Comparison of ENCODE assay signal across 8 cellular contexts in genomic region chr6:125986295-125986955, GRCh38. TPM values are rescaled to one million over a fixed set of nuclear protein-coding genes. Genes with fewer than 3 reads are reported as not detected.
DNase-seq lines count a peak whose midpoint lies in the region; ATAC-seq, FAIRE-seq and TF ChIP-seq lines count a peak whose summit lies in the region.

Gene TRMT11 (plus strand): TSS chr6:125986540. CDS start chr6:125986551, 11 bp downstream.

- FAIRE-seq in endothelial cell of umbilical vein (lab: Jason Lieb, UNC): peak; percentile 78

- no peak within 1 kb of the TSS for H3K27ac Mint-ChIP-seq in activated CD8-positive, alpha-beta memory T cell treated with anti-CD3 and anti-CD28 coated beads, Interleukin-2, amount 10 ng/mL, durations not matched to agents 7 days and 5 days

- H3K9me1 ChIP-seq in endothelial cell of umbilical vein (replicated peaks; ENCODE audit: control insufficient read depth, extremely low read depth, insufficient read depth, low read length): no peaks in the 10 kb centered on the region

- peak; percentile 99 for ATAC-seq in activated CD8-positive, alpha-beta memory T cell treated with anti-CD3 and anti-CD28 coated beads, Interleukin-2, amount 10 ng/mL, durations not matched to agents 7 days and 5 days

- POLR2A ChIA-PET in endothelial cell of umbilical vein (lab: Charles Lee): interaction anchor here (0.8 to 1.7 kb wide), 4 partner anchors 9 to 196 kb away, joined by 3 to 7 read pairs (median 4); partner anchors contain the start of genes HINT3 and NCOA7

- no peaks in the 10 kb centered on the region for H3K36me3 ChIP-seq in endothelial cell of umbilical vein (ENCODE audit: control insufficient read depth in 2 of 2, extremely low read depth in 1 of 2, insufficient read depth in 2 of 2, low read length in 2 of 2)

- H3K27me3 ChIP-seq in endothelial cell of umbilical vein (ENCODE audit: control insufficient read depth in 2 of 2, insufficient read depth in 2 of 2, low read length in 2 of 2): no peaks in the 10 kb centered on the region

- H3K9ac ChIP-seq in endothelial cell of umbilical vein (replicated peaks; ENCODE audit: extremely low read depth, insufficient read depth, low read length): peak within 1 kb of the TSS; percentile 79

- H3K4me3 Mint-ChIP-seq in activated CD8-positive, alpha-beta memory T cell treated with anti-CD3 and anti-CD28 coated beads, Interleukin-2, amount 10 ng/mL, durations not matched to agents 7 days and 5 days: peak within 1 kb of the TSS; percentile 38

- DNase-seq in COR-L47 (lab: John Stamatoyannopoulos, UW) (peak; percentile 88), GM20000 (ENCODE audit: low spot score) (peak; percentile 85), HS-5 (ENCODE audit: low read depth) (peak; percentile 50), NOMO-1 (lab: John Stamatoyannopoulos, UW; ENCODE audit: unreplicated experiment in 2 of 2) (peak; percentile 72 to 75), endothelial cell of umbilical vein (ENCODE audit: low read depth, low spot score) (peak; percentile 87), midbrain (lab: John Stamatoyannopoulos, UW) (peak; percentile 89)
- peak; percentile 87 for DNase-seq in activated CD8-positive, alpha-beta memory T cell treated with anti-CD3 and anti-CD28 coated beads, Interleukin-2, amount 10 ng/mL, durations not matched to agents 7 days and 5 days
- peak; percentile 78 to 79 for DNase-seq in stimulated activated CD8-positive, alpha-beta memory T cell treated with anti-CD3 and anti-CD28 coated beads, Interleukin-15, amount 100 ng/mL, for 48 hours (ENCODE audit: low read depth in 2 of 2)

- BruUV-seq in endothelial cell of umbilical vein (replicated peaks; lab: Mats Ljungman, UMichigan): TSS peak; percentile 72

- peaks cover 18% of the 10 kb centered on the region for H3K4me1 Mint-ChIP-seq in activated CD8-positive, alpha-beta memory T cell treated with anti-CD3 and anti-CD28 coated beads, Interleukin-2, amount 10 ng/mL, durations not matched to agents 7 days and 5 days

- H3K4me3 ChIP-seq in endothelial cell of umbilical vein (replicated peaks in 1 of 3; ENCODE audit: insufficient read depth in 1 of 3, low read depth in 1 of 3, low read length in 3 of 3): peak within 1 kb of the TSS; percentile 55 to 92 (median 82)

- H3K36me3 Mint-ChIP-seq in activated CD8-positive, alpha-beta memory T cell treated with anti-CD3 and anti-CD28 coated beads, Interleukin-2, amount 10 ng/mL, durations not matched to agents 7 days and 5 days: no peaks in the 10 kb centered on the region

- H3K27me3 Mint-ChIP-seq in activated CD8-positive, alpha-beta memory T cell treated with anti-CD3 and anti-CD28 coated beads, Interleukin-2, amount 10 ng/mL, durations not matched to agents 7 days and 5 days: no peaks in the 10 kb centered on the region

- peaks cover 22% of the 10 kb centered on the region for H3K79me2 ChIP-seq in endothelial cell of umbilical vein (ENCODE audit: control insufficient read depth, insufficient read depth, low read length)

- intact Hi-C loops in endothelial cell of umbilical vein (cut with micrococcal nuclease): no loop called here

- H3K9me3 ChIP-seq in endothelial cell of umbilical vein (replicated peaks; ENCODE audit: control insufficient read depth, insufficient read depth, low read length): no peaks in the 10 kb centered on the region

- CTCF ChIA-PET in activated CD8-positive, alpha-beta memory T cell treated with anti-CD3 and anti-CD28 coated beads, Interleukin-2, amount 10 ng/mL, durations not matched to agents 7 days and 5 days (lab: Charles Lee): interaction anchor here (0.7 to 5.5 kb wide), 22 partner anchors 9 to 685 kb away, joined by 3 to 29 read pairs (median 4); partner anchors contain the start of genes HDDC2, HINT3 and NCOA7
- CTCF ChIA-PET in endothelial cell of umbilical vein (lab: Charles Lee): interaction anchor here (0.6 to 1.8 kb wide), 9 partner anchors 9 to 1280 kb away, joined by 3 to 22 read pairs (median 5); partner anchors contain the start of genes HINT3, NCOA7 and RNF146

- H3K4me2 ChIP-seq in endothelial cell of umbilical vein (ENCODE audit: insufficient read depth, low read length): peak within 1 kb of the TSS; percentile 95

- peak; percentile 96 for TF ChIP-seq POLR2A in endothelial cell of umbilical vein (IDR thresholded peaks at IDR 0.05; ENCODE audit: low read depth, low read length)

- TF ChIP-seq CTCF in GM20000 (IDR thresholded peaks at IDR 0.05; ENCODE audit: extremely low read depth, missing control alignments): no peak
- no peak for TF ChIP-seq CTCF in endothelial cell of umbilical vein (IDR thresholded peaks at IDR 0.05; ENCODE audit: extremely low read depth in 1 of 2, insufficient read depth in 1 of 2, low read depth in 1 of 2, low read length in 2 of 2)

- H3K9me3 Mint-ChIP-seq in activated CD8-positive, alpha-beta memory T cell treated with anti-CD3 and anti-CD28 coated beads, Interleukin-2, amount 10 ng/mL, durations not matched to agents 7 days and 5 days (ENCODE audit: low read depth): no peaks in the 10 kb centered on the region

- dilution Hi-C loops in endothelial cell of umbilical vein (cut with MboI; ENCODE audit: extremely low pct_ligation_motif_present, low sequenced_read_pairs): no loop called here

- H3K27ac ChIP-seq in endothelial cell of umbilical vein (ENCODE audit: insufficient read depth, low read depth, low read length): peak within 1 kb of the TSS; percentile 51

- no peaks in the 10 kb centered on the region for H4K20me1 ChIP-seq in endothelial cell of umbilical vein (replicated peaks; ENCODE audit: control insufficient read depth, extremely low read depth, insufficient read depth, low read length)

- H3K4me1 ChIP-seq in endothelial cell of umbilical vein (ENCODE audit: control insufficient read depth, extremely low read depth, insufficient read depth, low read length): peaks cover 14% of the 10 kb centered on the region

- H2AFZ ChIP-seq in endothelial cell of umbilical vein (ENCODE audit: low read depth, low read length): peak within 1 kb of the TSS; percentile 95

TF ChIP-seq in endothelial cell of umbilical vein, 7 proteins besides CTCF, POLR2A, EP300 and RAD21:
- TF ChIP-seq JUN (IDR thresholded peaks at IDR 0.05; ENCODE audit: borderline replicate concordance, insufficient read depth, insufficient read length, low read depth) (no peak), POLR2AphosphoS5 (IDR thresholded peaks at IDR 0.05; ENCODE audit: insufficient read depth, low read depth, low read length) (peak; percentile 92)

RNA-seq across cellular contexts. Expression of gene TRMT11, which starts in this region (rescaled TPM):
- total RNA-seq in activated CD8-positive, alpha-beta memory T cell treated with anti-CD3 and anti-CD28 coated beads, Interleukin-2, amount 10 ng/mL, durations not matched to agents 7 days and 5 days: 10 to 100 TPM; 20.6 to 26.4 TPM
- 10.7 and 11.3 TPM in 2 replicates for total RNA-seq in endothelial cell of umbilical vein
- polyA plus RNA-seq in endothelial cell of umbilical vein: 4.0 and 5.1 TPM in 2 replicates
- polyA plus RNA-seq in endothelial cell of umbilical vein (2011; cell fraction: cytosol; rRNA removed): 5.6 and 5.8 TPM in 2 replicates
- polyA plus RNA-seq in endothelial cell of umbilical vein (2011; cell fraction: nucleus; rRNA removed): 30.8 and 46.7 TPM in 2 replicates
- 7.0 and 7.9 TPM in 2 replicates for polyA plus RNA-seq in endothelial cell of umbilical vein (2012)
- 9.7 and 16.8 TPM in 2 replicates for polyA minus RNA-seq in endothelial cell of umbilical vein
- polyA minus RNA-seq in endothelial cell of umbilical vein (2011; cell fraction: cytosol; rRNA and poly(A)+ RNA removed): 9.0 TPM
- 36.0 and 52.9 TPM in 2 replicates for polyA minus RNA-seq in endothelial cell of umbilical vein (2011; cell fraction: nucleus; rRNA and poly(A)+ RNA removed)

Comparison
In these comparisons a context has a peak if more than half of its experiments do, and no peak if none do; other contexts are left out.
1. Peak in every context shown above with its lines: DNase-seq, ATAC-seq, H3K4me3 ChIP-seq and H3K27ac ChIP-seq.